ENCODE assay signal across 2 cellular contexts in the genomic region with DNA sequence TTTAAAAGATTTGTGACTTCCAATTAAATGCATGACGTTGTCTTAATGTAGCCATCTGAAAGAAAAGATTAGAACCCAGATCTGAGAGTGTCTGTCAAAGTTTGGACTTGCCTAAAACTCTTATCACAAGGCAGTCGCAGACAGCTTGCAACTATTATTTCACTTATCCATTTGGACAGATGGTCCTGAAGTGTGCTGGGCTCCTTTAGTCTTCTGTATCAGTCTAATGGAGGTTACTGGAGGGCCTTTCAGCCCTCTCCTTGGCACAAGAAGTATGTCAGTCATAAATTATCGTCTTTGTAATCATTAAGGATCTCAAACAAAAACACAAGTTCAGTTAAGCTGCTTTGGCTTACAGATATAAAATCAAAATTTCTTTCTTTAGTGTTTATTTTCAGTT.
TF ChIP-seq lines count a peak whose summit lies in the region.

No MANE protein-coding gene starts in this region.

TF ChIP-seq in HEK293T, 16 proteins besides CTCF, POLR2A, EP300 and RAD21 (continued from another document):
- TF ChIP-seq, protein P1, sequence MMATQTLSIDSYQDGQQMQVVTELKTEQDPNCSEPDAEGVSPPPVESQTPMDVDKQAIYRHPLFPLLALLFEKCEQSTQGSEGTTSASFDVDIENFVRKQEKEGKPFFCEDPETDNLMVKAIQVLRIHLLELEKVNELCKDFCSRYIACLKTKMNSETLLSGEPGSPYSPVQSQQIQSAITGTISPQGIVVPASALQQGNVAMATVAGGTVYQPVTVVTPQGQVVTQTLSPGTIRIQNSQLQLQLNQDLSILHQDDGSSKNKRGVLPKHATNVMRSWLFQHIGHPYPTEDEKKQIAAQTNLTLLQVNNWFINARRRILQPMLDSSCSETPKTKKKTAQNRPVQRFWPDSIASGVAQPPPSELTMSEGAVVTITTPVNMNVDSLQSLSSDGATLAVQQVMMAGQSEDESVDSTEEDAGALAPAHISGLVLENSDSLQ (IDR thresholded peaks at IDR 0.05): peak; percentile 66

TF ChIP-seq in liver, 16 proteins besides CTCF, POLR2A, EP300 and RAD21 (continued from another document):
- TF ChIP-seq, protein P2, sequence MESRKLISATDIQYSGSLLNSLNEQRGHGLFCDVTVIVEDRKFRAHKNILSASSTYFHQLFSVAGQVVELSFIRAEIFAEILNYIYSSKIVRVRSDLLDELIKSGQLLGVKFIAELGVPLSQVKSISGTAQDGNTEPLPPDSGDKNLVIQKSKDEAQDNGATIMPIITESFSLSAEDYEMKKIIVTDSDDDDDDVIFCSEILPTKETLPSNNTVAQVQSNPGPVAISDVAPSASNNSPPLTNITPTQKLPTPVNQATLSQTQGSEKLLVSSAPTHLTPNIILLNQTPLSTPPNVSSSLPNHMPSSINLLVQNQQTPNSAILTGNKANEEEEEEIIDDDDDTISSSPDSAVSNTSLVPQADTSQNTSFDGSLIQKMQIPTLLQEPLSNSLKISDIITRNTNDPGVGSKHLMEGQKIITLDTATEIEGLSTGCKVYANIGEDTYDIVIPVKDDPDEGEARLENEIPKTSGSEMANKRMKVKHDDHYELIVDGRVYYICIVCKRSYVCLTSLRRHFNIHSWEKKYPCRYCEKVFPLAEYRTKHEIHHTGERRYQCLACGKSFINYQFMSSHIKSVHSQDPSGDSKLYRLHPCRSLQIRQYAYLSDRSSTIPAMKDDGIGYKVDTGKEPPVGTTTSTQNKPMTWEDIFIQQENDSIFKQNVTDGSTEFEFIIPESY (IDR thresholded peaks at IDR 0.05): no peak
- TF ChIP-seq HNF4G (IDR thresholded peaks at IDR 0.05) (no peak), HNF4A (conservative IDR thresholded peaks at IDR 0.05) (no peak), EGR1 (IDR thresholded peaks at IDR 0.05; ENCODE audit: low read depth in 2 of 2) (no peak), FOXA2 (IDR thresholded peaks at IDR 0.05) (no peak), SP1 (IDR thresholded peaks at IDR 0.05) (no peak), NR2F2 (IDR thresholded peaks at IDR 0.05) (no peak)
TF ChIP-seq in liver: peak in this region for 0.
